In the genomic region with DNA sequence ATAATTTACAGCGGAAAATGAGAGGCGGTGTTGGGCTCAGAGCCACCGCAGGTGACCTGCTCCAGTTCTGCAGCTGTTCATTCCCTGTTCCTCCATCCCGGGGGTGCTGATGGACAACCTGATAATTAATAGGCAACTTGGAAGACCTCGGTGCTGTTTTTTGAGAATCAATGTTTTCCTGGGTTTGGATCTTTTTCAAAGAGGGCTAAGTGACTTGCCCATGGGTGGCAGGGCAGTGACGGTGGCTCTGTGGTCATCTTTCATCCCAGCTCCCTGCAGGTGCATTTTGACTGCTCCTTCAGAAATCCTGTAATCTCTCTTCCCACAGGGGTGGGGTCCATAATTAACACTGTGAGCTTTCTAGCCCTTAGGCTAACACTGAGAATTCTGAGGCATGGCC, we compare ENCODE assay signal across 28 cellular contexts.
"Had no signal": no experiment of that assay in that cellular context is flagged by ENCODE, and none has a peak within 500 bp of the region (broad histone marks: within the 10 kb centered on the region; RNA-seq: fewer than 3 reads in every experiment).

No MANE protein-coding gene starts in this region.

- H3K9me3 Mint-ChIP-seq: activated naive CD4-positive, alpha-beta T cell treated with anti-CD3 and anti-CD28 coated beads, Interleukin-2, amount 50 U/mL, for 24 hours; activated T-helper 17 cell treated with anti-CD3 and anti-CD28 coated beads, Interleukin-2, amount 50 U/mL, for 72 hours had no signal

- ATAC-seq: activated CD4-positive, alpha-beta T cell treated with anti-CD3 and anti-CD28 coated beads for 36 hours; activated T-helper 17 cell treated with anti-CD3 and anti-CD28 coated beads, Interleukin-2, amount 50 U/mL, for 72 hours; Panc1 had no signal

- H3K4me1 Mint-ChIP-seq: activated CD4-positive, alpha-beta memory T cell treated with anti-CD3 and anti-CD28 coated beads, Interleukin-2, amount 10 ng/mL, durations not matched to agents 7 days and 5 days; activated CD4-positive, alpha-beta T cell treated with anti-CD3 and anti-CD28 coated beads for 36 hours; activated naive CD4-positive, alpha-beta T cell treated with anti-CD3 and anti-CD28 coated beads, Interleukin-2, amount 50 U/mL, for 24 hours; activated T-helper 17 cell treated with anti-CD3 and anti-CD28 coated beads, Interleukin-2, amount 50 U/mL, for 72 hours had no signal

- H3K9me3 ChIP-seq: breast epithelium, SJCRH30, SK-N-SH had no signal

- H3K36me3 ChIP-seq: breast epithelium, SJCRH30 had no signal

- H3K36me3 Mint-ChIP-seq: activated naive CD4-positive, alpha-beta T cell treated with anti-CD3 and anti-CD28 coated beads, Interleukin-2, amount 50 U/mL, for 24 hours had no signal

- H3K4me1 ChIP-seq: breast epithelium, SJCRH30 had no signal

- H3K27ac ChIP-seq: breast epithelium, KMS-11, SJCRH30, VCaP had no signal

- H3K4me3 ChIP-seq: breast epithelium, SJCRH30 had no signal

- H3K27me3 Mint-ChIP-seq: activated CD4-positive, alpha-beta memory T cell treated with anti-CD3 and anti-CD28 coated beads, Interleukin-2, amount 10 ng/mL, durations not matched to agents 7 days and 5 days; activated naive CD4-positive, alpha-beta T cell treated with anti-CD3 and anti-CD28 coated beads, Interleukin-2, amount 50 U/mL, for 24 hours had no signal

- DNase-seq: activated CD4-positive, alpha-beta memory T cell treated with anti-CD3 and anti-CD28 coated beads, Interleukin-2, amount 10 ng/mL, durations not matched to agents 7 days and 5 days; activated CD4-positive, alpha-beta T cell treated with anti-CD3 and anti-CD28 coated beads for 36 hours; activated CD4-positive, alpha-beta T cell treated with anti-CD3 and anti-CD28 coated beads, Interleukin-2, amount 50 U/mL, for 1 hour; activated CD4-positive, CD25-positive, alpha-beta regulatory T cell; activated naive CD4-positive, alpha-beta T cell; activated T-cell treated with anti-CD3 and anti-CD28 coated beads for 4 hours; activated T-cell treated with anti-CD3 and anti-CD28 coated beads, Interleukin-2, amount 50 U/mL, for 48 hours; central memory CD4-positive, alpha-beta T cell; NCI-H1092; NCI-H146; NCI-H187 treated with DMSO at 0.1 percent for 48 hours; NCI-H2081 treated with DMSO at 0.1 percent for 48 hours; NCI-H2227 treated with DMSO at 0.1 percent for 48 hours; NCI-H446 treated with DMSO at 0.1 percent for 48 hours; NCI-H524 treated with DMSO at 0.1 percent for 48 hours; NK-92 treated with Interleukin-12 subunit alpha and Interleukin-12 subunit beta, amount 100 ng/mL, for 24 hours; OCI-M1; Right ventricle myocardium superior; RPMI8226; SJCRH30; SK-N-SH; T-helper 1 cell had no signal

- H3K4me3 Mint-ChIP-seq: activated CD4-positive, alpha-beta memory T cell treated with anti-CD3 and anti-CD28 coated beads, Interleukin-2, amount 10 ng/mL, durations not matched to agents 7 days and 5 days; activated CD4-positive, alpha-beta T cell treated with anti-CD3 and anti-CD28 coated beads for 36 hours; activated naive CD4-positive, alpha-beta T cell treated with anti-CD3 and anti-CD28 coated beads, Interleukin-2, amount 50 U/mL, for 24 hours; activated T-helper 17 cell treated with anti-CD3 and anti-CD28 coated beads, Interleukin-2, amount 50 U/mL, for 72 hours had no signal

- H3K27ac Mint-ChIP-seq: activated CD4-positive, alpha-beta memory T cell treated with anti-CD3 and anti-CD28 coated beads, Interleukin-2, amount 10 ng/mL, durations not matched to agents 7 days and 5 days; activated CD4-positive, alpha-beta T cell treated with anti-CD3 and anti-CD28 coated beads for 36 hours; activated naive CD4-positive, alpha-beta T cell treated with anti-CD3 and anti-CD28 coated beads, Interleukin-2, amount 50 U/mL, for 24 hours; activated T-helper 17 cell treated with anti-CD3 and anti-CD28 coated beads, Interleukin-2, amount 50 U/mL, for 72 hours had no signal

- H3K9ac ChIP-seq: KMS-11, SK-N-SH had no signal
